2 cellular contexts compared by ENCODE assay signal in genomic region chr6:15337584-15337981, GRCh38.
TF ChIP-seq lines count a peak whose summit lies in the region.

No MANE protein-coding gene starts in this region.

TF ChIP-seq in K562, 482 proteins besides CTCF, POLR2A, EP300 and RAD21 (continues in another document):
- no peak for TF ChIP-seq ZNF764 (CRISPR knock-in tag; IDR thresholded peaks at IDR 0.05; ENCODE audit: low read depth)
- no peak for TF ChIP-seq SMAD3 (CRISPR knock-in tag; conservative IDR thresholded peaks at IDR 0.05)
- TF ChIP-seq NELFE (IDR thresholded peaks at IDR 0.05; ENCODE audit: insufficient read depth, insufficient read length), result no peak
- TF ChIP-seq, protein P1, sequence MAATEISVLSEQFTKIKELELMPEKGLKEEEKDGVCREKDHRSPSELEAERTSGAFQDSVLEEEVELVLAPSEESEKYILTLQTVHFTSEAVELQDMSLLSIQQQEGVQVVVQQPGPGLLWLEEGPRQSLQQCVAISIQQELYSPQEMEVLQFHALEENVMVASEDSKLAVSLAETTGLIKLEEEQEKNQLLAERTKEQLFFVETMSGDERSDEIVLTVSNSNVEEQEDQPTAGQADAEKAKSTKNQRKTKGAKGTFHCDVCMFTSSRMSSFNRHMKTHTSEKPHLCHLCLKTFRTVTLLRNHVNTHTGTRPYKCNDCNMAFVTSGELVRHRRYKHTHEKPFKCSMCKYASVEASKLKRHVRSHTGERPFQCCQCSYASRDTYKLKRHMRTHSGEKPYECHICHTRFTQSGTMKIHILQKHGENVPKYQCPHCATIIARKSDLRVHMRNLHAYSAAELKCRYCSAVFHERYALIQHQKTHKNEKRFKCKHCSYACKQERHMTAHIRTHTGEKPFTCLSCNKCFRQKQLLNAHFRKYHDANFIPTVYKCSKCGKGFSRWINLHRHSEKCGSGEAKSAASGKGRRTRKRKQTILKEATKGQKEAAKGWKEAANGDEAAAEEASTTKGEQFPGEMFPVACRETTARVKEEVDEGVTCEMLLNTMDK (IDR thresholded peaks at IDR 0.05; ENCODE audit: borderline replicate concordance, insufficient read depth, low read depth, low read length, poor library complexity, severe bottlenecking), result peak; percentile 80
- TF ChIP-seq JUND (IDR thresholded peaks at IDR 0.05; ENCODE audit: borderline replicate concordance, low read depth, low read length), result 0 out of 2 replicates have a peak, but pooled peaks have one; percentile 11
- no peak; the same call in 2 of the 3 replicates for TF ChIP-seq JUND (tag; IDR thresholded peaks at IDR 0.05; ENCODE audit: borderline replicate concordance, low read depth, low read length)
- peak; percentile 36; the same call in 1 of the 2 replicates for TF ChIP-seq SMARCA4 (IDR thresholded peaks at IDR 0.05)
- TF ChIP-seq ZNF224 (CRISPR knock-in tag; IDR thresholded peaks at IDR 0.05), result no peak
- TF ChIP-seq MNT (conservative IDR thresholded peaks at IDR 0.05), result 0 out of 4 replicates have a peak, but pooled peaks of 1 of the 2 experiments have one; percentile 22
- TF ChIP-seq ZNF23 (CRISPR knock-in tag; IDR thresholded peaks at IDR 0.05), result no peak
- TF ChIP-seq, protein P2, sequence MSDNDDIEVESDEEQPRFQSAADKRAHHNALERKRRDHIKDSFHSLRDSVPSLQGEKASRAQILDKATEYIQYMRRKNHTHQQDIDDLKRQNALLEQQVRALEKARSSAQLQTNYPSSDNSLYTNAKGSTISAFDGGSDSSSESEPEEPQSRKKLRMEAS (CRISPR knock-in tag; IDR thresholded peaks at IDR 0.05), result 0 out of 2 replicates have a peak, but pooled peaks have one; percentile 9
- no peak for TF ChIP-seq ZNF589 (CRISPR knock-in tag; IDR thresholded peaks at IDR 0.05; ENCODE audit: low read depth)
- peak; percentile 40; the same call in 1 of the 2 replicates for TF ChIP-seq ZNF384 (IDR thresholded peaks at IDR 0.05; ENCODE audit: low read depth, low read length)
- TF ChIP-seq ARID2 (IDR thresholded peaks at IDR 0.05), result 0 out of 2 replicates have a peak, but pooled peaks have one; percentile 5
- TF ChIP-seq HDAC1 (IDR thresholded peaks at IDR 0.05), result no peak
- TF ChIP-seq, protein P3, sequence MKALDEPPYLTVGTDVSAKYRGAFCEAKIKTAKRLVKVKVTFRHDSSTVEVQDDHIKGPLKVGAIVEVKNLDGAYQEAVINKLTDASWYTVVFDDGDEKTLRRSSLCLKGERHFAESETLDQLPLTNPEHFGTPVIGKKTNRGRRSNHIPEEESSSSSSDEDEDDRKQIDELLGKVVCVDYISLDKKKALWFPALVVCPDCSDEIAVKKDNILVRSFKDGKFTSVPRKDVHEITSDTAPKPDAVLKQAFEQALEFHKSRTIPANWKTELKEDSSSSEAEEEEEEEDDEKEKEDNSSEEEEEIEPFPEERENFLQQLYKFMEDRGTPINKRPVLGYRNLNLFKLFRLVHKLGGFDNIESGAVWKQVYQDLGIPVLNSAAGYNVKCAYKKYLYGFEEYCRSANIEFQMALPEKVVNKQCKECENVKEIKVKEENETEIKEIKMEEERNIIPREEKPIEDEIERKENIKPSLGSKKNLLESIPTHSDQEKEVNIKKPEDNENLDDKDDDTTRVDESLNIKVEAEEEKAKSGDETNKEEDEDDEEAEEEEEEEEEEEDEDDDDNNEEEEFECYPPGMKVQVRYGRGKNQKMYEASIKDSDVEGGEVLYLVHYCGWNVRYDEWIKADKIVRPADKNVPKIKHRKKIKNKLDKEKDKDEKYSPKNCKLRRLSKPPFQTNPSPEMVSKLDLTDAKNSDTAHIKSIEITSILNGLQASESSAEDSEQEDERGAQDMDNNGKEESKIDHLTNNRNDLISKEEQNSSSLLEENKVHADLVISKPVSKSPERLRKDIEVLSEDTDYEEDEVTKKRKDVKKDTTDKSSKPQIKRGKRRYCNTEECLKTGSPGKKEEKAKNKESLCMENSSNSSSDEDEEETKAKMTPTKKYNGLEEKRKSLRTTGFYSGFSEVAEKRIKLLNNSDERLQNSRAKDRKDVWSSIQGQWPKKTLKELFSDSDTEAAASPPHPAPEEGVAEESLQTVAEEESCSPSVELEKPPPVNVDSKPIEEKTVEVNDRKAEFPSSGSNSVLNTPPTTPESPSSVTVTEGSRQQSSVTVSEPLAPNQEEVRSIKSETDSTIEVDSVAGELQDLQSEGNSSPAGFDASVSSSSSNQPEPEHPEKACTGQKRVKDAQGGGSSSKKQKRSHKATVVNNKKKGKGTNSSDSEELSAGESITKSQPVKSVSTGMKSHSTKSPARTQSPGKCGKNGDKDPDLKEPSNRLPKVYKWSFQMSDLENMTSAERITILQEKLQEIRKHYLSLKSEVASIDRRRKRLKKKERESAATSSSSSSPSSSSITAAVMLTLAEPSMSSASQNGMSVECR (CRISPR knock-in tag; IDR thresholded peaks at IDR 0.05), result 0 out of 2 replicates have a peak, but pooled peaks have one; percentile 35
- peak; percentile 26; the same call in 1 of the 2 replicates for TF ChIP-seq ZBTB7A (IDR thresholded peaks at IDR 0.05; ENCODE audit: borderline replicate concordance, control insufficient read depth, low read depth, low read length)
- TF ChIP-seq, protein P4, sequence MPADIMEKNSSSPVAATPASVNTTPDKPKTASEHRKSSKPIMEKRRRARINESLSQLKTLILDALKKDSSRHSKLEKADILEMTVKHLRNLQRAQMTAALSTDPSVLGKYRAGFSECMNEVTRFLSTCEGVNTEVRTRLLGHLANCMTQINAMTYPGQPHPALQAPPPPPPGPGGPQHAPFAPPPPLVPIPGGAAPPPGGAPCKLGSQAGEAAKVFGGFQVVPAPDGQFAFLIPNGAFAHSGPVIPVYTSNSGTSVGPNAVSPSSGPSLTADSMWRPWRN (IDR thresholded peaks at IDR 0.05; ENCODE audit: low read depth), result no peak
- TF ChIP-seq ZNF507 (tag; conservative IDR thresholded peaks at IDR 0.05), result no peak
- TF ChIP-seq ZNF143 (CRISPR knock-in tag; IDR thresholded peaks at IDR 0.05), result no peak
- peak; percentile 18; the same call in 1 of the 2 replicates for TF ChIP-seq FOXM1 (IDR thresholded peaks at IDR 0.05; ENCODE audit: low read depth)
- no peak for TF ChIP-seq FOXM1 (CRISPR knock-in tag; IDR thresholded peaks at IDR 0.05; ENCODE audit: low read depth)
- no peak for TF ChIP-seq CCAR2 (IDR thresholded peaks at IDR 0.05; ENCODE audit: low read depth, low read length)

TF ChIP-seq in SK-N-SH, 30 proteins besides CTCF, POLR2A, EP300 and RAD21:
- TF ChIP-seq, protein P5, sequence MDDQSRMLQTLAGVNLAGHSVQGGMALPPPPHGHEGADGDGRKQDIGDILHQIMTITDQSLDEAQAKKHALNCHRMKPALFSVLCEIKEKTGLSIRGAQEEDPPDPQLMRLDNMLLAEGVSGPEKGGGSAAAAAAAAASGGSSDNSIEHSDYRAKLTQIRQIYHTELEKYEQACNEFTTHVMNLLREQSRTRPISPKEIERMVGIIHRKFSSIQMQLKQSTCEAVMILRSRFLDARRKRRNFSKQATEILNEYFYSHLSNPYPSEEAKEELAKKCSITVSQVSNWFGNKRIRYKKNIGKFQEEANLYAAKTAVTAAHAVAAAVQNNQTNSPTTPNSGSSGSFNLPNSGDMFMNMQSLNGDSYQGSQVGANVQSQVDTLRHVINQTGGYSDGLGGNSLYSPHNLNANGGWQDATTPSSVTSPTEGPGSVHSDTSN (IDR thresholded peaks at IDR 0.05), result no peak
- TF ChIP-seq FOXM1 (IDR thresholded peaks at IDR 0.05; ENCODE audit: low read depth) (no peak), TEAD4 (IDR thresholded peaks at IDR 0.05; ENCODE audit: borderline replicate concordance, insufficient read depth) (no peak), FOXJ3 (CRISPR knock-in tag; IDR thresholded peaks at IDR 0.05) (no peak), GATA2 (CRISPR knock-in tag; IDR thresholded peaks at IDR 0.05) (no peak)
- TF ChIP-seq, protein P6, sequence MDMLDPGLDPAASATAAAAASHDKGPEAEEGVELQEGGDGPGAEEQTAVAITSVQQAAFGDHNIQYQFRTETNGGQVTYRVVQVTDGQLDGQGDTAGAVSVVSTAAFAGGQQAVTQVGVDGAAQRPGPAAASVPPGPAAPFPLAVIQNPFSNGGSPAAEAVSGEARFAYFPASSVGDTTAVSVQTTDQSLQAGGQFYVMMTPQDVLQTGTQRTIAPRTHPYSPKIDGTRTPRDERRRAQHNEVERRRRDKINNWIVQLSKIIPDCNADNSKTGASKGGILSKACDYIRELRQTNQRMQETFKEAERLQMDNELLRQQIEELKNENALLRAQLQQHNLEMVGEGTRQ (IDR thresholded peaks at IDR 0.05; ENCODE audit: borderline replicate concordance, low read depth, low read length), result no peak
- TF ChIP-seq, protein P7, sequence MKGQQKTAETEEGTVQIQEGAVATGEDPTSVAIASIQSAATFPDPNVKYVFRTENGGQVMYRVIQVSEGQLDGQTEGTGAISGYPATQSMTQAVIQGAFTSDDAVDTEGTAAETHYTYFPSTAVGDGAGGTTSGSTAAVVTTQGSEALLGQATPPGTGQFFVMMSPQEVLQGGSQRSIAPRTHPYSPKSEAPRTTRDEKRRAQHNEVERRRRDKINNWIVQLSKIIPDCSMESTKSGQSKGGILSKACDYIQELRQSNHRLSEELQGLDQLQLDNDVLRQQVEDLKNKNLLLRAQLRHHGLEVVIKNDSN (IDR thresholded peaks at IDR 0.05; ENCODE audit: borderline replicate concordance, low read depth), result no peak
